8 cellular contexts compared by ENCODE assay signal in genomic region chr10:4770766-4771553, GRCh38. TPM values are rescaled to one million over a fixed set of nuclear protein-coding genes. Genes with fewer than 3 reads are reported as not detected.
DNase-seq lines count a peak whose midpoint lies in the region; ATAC-seq and TF ChIP-seq lines count a peak whose summit lies in the region.
"Had no signal": no experiment of that assay in that cellular context is flagged by ENCODE, and none has a peak within 500 bp of the region (broad histone marks: within the 10 kb centered on the region; RNA-seq: fewer than 3 reads in every experiment).

No MANE protein-coding gene starts in this region.

- no peaks in the 10 kb centered on the region for H3K9me3 ChIP-seq in gastrocnemius medialis

- peak overlapping the region; percentile 19 to 67 (median 58) for H3K27ac ChIP-seq in gastrocnemius medialis

- peaks cover 32 to 39% of the 10 kb centered on the region in 2 donors for H3K4me1 ChIP-seq in gastrocnemius medialis

- H3K4me3 Mint-ChIP-seq in activated CD8-positive, alpha-beta T cell treated with anti-CD3 and anti-CD28 coated beads for 36 hours, result no peak overlapping the region
- H3K4me3 Mint-ChIP-seq: activated B cell treated with CpG ODN at 0.5 μM for 24 hours had no signal

- H3K4me3 ChIP-seq in gastrocnemius medialis, result no peak overlapping the region

- POLR2A ChIA-PET in activated CD8-positive, alpha-beta T cell treated with anti-CD3 and anti-CD28 coated beads for 36 hours (lab: Charles Lee), result no interaction called here

- peak; percentile 15 for DNase-seq in HPDE6-E6E7 (ENCODE audit: extremely low spot score)
- peak; percentile 8 for DNase-seq in globus pallidus (ENCODE audit: low spot score)
- no peak for DNase-seq in gastrocnemius medialis
- no peak for DNase-seq in stimulated activated CD4-positive, alpha-beta T cell treated with anti-CD3 and anti-CD28 coated beads, Interleukin-2, amount 100 ng/mL, for 48 hours
- no peak for DNase-seq in occipital lobe (lab: John Stamatoyannopoulos, UW)
- DNase-seq in activated CD8-positive, alpha-beta T cell treated with anti-CD3 and anti-CD28 coated beads for 36 hours, result no peak
- DNase-seq: activated B cell treated with CpG ODN at 0.5 μM for 24 hours had no signal

- TF ChIP-seq CTCF in gastrocnemius medialis (IDR thresholded peaks at IDR 0.05 in 4 of 5, conservative IDR thresholded peaks at IDR 0.05 in 1 of 5), result peak; percentile 39 to 60 (median 54)
- no peak for TF ChIP-seq CTCF in activated CD8-positive, alpha-beta T cell treated with anti-CD3 and anti-CD28 coated beads for 36 hours (IDR thresholded peaks at IDR 0.05)

- intact Hi-C loops in gastrocnemius medialis (cut with DNase I; ENCODE audit: low total_unique reads), result loop anchor here (1.0 to 10.0 kb wide), 4 partner anchors 258 to 1574 kb away; no protein-coding TSS in a partner anchor
- intact Hi-C loops in activated CD8-positive, alpha-beta T cell treated with anti-CD3 and anti-CD28 coated beads for 36 hours (cut with micrococcal nuclease), result no loop called here

- no peaks in the 10 kb centered on the region for H3K36me3 Mint-ChIP-seq in activated CD8-positive, alpha-beta T cell treated with anti-CD3 and anti-CD28 coated beads for 36 hours (ENCODE audit: low read depth)

- peaks cover 26% of the 10 kb centered on the region for H3K27me3 Mint-ChIP-seq in activated CD8-positive, alpha-beta T cell treated with anti-CD3 and anti-CD28 coated beads for 36 hours

- H3K9me3 Mint-ChIP-seq in activated CD8-positive, alpha-beta T cell treated with anti-CD3 and anti-CD28 coated beads for 36 hours, result no peaks in the 10 kb centered on the region
- H3K9me3 Mint-ChIP-seq: activated B cell treated with CpG ODN at 0.5 μM for 24 hours had no signal

- in situ Hi-C loops in gastrocnemius medialis (cut with MboI; ENCODE audit: low sequenced_read_pairs in 4 of 4), result loop anchor here (5.0 to 25.0 kb wide), 8 partner anchors 259 to 1579 kb away; partner anchors contain the start of gene KLF6 (in 1 of the 4)

- no peaks in the 10 kb centered on the region for H3K36me3 ChIP-seq in gastrocnemius medialis

- no peak overlapping the region for H3K27ac Mint-ChIP-seq in activated CD8-positive, alpha-beta T cell treated with anti-CD3 and anti-CD28 coated beads for 36 hours
- H3K27ac Mint-ChIP-seq: activated B cell treated with CpG ODN at 0.5 μM for 24 hours had no signal

- H3K4me1 Mint-ChIP-seq in activated CD8-positive, alpha-beta T cell treated with anti-CD3 and anti-CD28 coated beads for 36 hours (ENCODE audit: low read depth), result peaks cover 2% of the 10 kb centered on the region
- H3K4me1 Mint-ChIP-seq: activated B cell treated with CpG ODN at 0.5 μM for 24 hours had no signal

- CTCF ChIA-PET in activated CD8-positive, alpha-beta T cell treated with anti-CD3 and anti-CD28 coated beads for 36 hours (lab: Charles Lee), result interaction anchor here (1.0 kb wide), 1 partner anchor 44 kb away, joined by 3 read pairs; no protein-coding TSS in a partner anchor

- no peaks in the 10 kb centered on the region for H3K27me3 ChIP-seq in gastrocnemius medialis

- ATAC-seq in SK-N-SH treated with all-trans-retinoic acid at 6 μM for 48 hours (peak; percentile 85), gastrocnemius medialis (peak; percentile 58 to 74)
- ATAC-seq in activated CD8-positive, alpha-beta T cell treated with anti-CD3 and anti-CD28 coated beads for 36 hours, result no peak

- TF ChIP-seq POLR2A in gastrocnemius medialis (IDR thresholded peaks at IDR 0.05), result no peak

TF ChIP-seq in SK-N-SH treated with all-trans-retinoic acid at 6 μM for 48 hours, 23 proteins besides CTCF, POLR2A, EP300 and RAD21:
- TF ChIP-seq POU6F1 (CRISPR knock-in tag; IDR thresholded peaks at IDR 0.05; ENCODE audit: borderline replicate concordance, low read depth) (no peak), ISL1 (CRISPR knock-in tag; IDR thresholded peaks at IDR 0.05) (peak; percentile 62), CSRNP3 (CRISPR knock-in tag; IDR thresholded peaks at IDR 0.05) (no peak), CREB5 (CRISPR knock-in tag; IDR thresholded peaks at IDR 0.05; ENCODE audit: low read depth) (peak; percentile 40; the same call in 1 of the 2 replicates), BACH2 (CRISPR knock-in tag; IDR thresholded peaks at IDR 0.05; ENCODE audit: borderline replicate concordance) (no peak), ZNF8 (CRISPR knock-in tag; IDR thresholded peaks at IDR 0.05) (no peak)

RNA-seq across cellular contexts. Expression of gene AKR1E2, which starts 55.0 kb away (rescaled TPM):
- 1 to 10 TPM in 3 of 4 donors, not detected in 1; 2.1 to 6.7 (median 5.5) TPM for total RNA-seq in gastrocnemius medialis
- total RNA-seq in occipital lobe, result 49.0 TPM
- total RNA-seq in activated CD8-positive, alpha-beta T cell treated with anti-CD3 and anti-CD28 coated beads for 36 hours, result 1 to 10 TPM; 6.1 to 6.5 TPM

Comparison
In these comparisons a context has a peak if more than half of its experiments do, and no peak if none do; other contexts are left out.
1. DNase-seq: peak in HPDE6-E6E7 (single experiment) and globus pallidus (single experiment); none in gastrocnemius medialis (0 of 2), stimulated activated CD4-positive, alpha-beta T cell treated with anti-CD3 and anti-CD28 coated beads, Interleukin-2, amount 100 ng/mL, for 48 hours (0 of 2), occipital lobe (single experiment) and activated CD8-positive, alpha-beta T cell treated with anti-CD3 and anti-CD28 coated beads for 36 hours (single experiment).